ENCODE assay signal across 1 cellular context in genomic region chr19:14497347-14497921, GRCh38.
TF ChIP-seq lines count a peak whose summit lies in the region.

No MANE protein-coding gene starts in this region.

TF ChIP-seq in K562, 482 proteins besides CTCF, POLR2A, EP300 and RAD21:
- TF ChIP-seq ZBTB26 (CRISPR knock-in tag; IDR thresholded peaks at IDR 0.05): no peak
- TF ChIP-seq ARID4B (CRISPR knock-in tag; IDR thresholded peaks at IDR 0.05): 0 out of 2 replicates have a peak, but pooled peaks have one; percentile 32
- TF ChIP-seq SAFB (IDR thresholded peaks at IDR 0.05; ENCODE audit: borderline replicate concordance, low read depth, low read length): no peak
- TF ChIP-seq TEAD1 (CRISPR knock-in tag; IDR thresholded peaks at IDR 0.05): 0 out of 4 replicates have a peak, but pooled peaks of 1 of the 2 experiments have one; percentile 25
- no peak for TF ChIP-seq BRD4 (IDR thresholded peaks at IDR 0.05)
- no peak for TF ChIP-seq LEF1 (IDR thresholded peaks at IDR 0.05)
- TF ChIP-seq GABPA (tag; conservative IDR thresholded peaks at IDR 0.05; ENCODE audit: low read depth): no peak
- TF ChIP-seq NFIX (CRISPR knock-in tag; IDR thresholded peaks at IDR 0.05; ENCODE audit: low read depth): no peak
- TF ChIP-seq ZNF143 (CRISPR knock-in tag; IDR thresholded peaks at IDR 0.05): peak; percentile 67
- peak; percentile 41; the same call in 1 of the 2 replicates for TF ChIP-seq TFAP4 (CRISPR knock-in tag; IDR thresholded peaks at IDR 0.05; ENCODE audit: borderline replicate concordance)
- TF ChIP-seq HCFC1 (IDR thresholded peaks at IDR 0.05; ENCODE audit: low read depth, low read length): peak; percentile 71
- TF ChIP-seq SPI1 (IDR thresholded peaks at IDR 0.05; ENCODE audit: borderline replicate concordance, low read depth, low read length): peak; percentile 15; the same call in 1 of the 2 replicates
- TF ChIP-seq SIX5 (IDR thresholded peaks at IDR 0.05; ENCODE audit: borderline replicate concordance in 1 of 2, insufficient read depth in 1 of 2, low read depth in 1 of 2, low read length in 2 of 2): peak in 1 of 2 experiments; percentile 11; a peak in 1 of 4 replicates
- TF ChIP-seq BACH1 (tag; IDR thresholded peaks at IDR 0.05): 0 out of 2 replicates have a peak, but pooled peaks have one; percentile 1
- TF ChIP-seq E2F8 (IDR thresholded peaks at IDR 0.05; ENCODE audit: low read depth, partially characterized antibody): no peak
- no peak for TF ChIP-seq TCF7 (IDR thresholded peaks at IDR 0.05; ENCODE audit: borderline replicate concordance)
